Comparison of ENCODE assay signal across 8 cellular contexts in the genomic region with DNA sequence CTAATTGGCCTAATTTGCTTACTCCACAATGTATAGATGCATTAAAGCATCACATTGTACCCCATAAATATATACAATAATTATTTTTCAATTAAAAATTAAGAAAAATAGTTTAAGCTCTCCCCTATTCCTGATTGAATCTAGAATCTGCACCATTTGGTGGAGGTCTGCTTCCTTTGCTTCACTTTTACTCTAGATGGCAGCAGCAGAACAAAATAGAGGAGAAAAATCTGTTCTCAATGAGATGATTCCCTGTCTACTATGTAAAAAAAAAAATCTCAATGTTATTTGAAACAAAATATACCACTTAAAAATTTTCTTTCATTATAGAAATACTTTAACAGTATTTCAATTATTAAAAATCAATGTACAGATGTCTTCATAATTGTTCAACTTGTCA.
DNase-seq lines count a peak whose midpoint lies in the region; ATAC-seq, FAIRE-seq and TF ChIP-seq lines count a peak whose summit lies in the region.

No MANE protein-coding gene starts in this region.

- H3K36me3 ChIP-seq in Caco-2 (ENCODE audit: control insufficient read depth, insufficient read depth, low read length), result no peaks in the 10 kb centered on the region

- BruUV-seq in Caco-2 (replicated peaks; lab: Mats Ljungman, UMichigan), result no TSS peak

- intact Hi-C loops in Caco-2 (cut with micrococcal nuclease; ENCODE audit: unreplicated experiment), result loop anchor here (2.0 to 10.0 kb wide), 5 partner anchors 52 to 899 kb away; a partner anchor contains a TSS

- H3K9me3 ChIP-seq in Caco-2, result no peaks in the 10 kb centered on the region

- H3K4me1 ChIP-seq in Caco-2, result no peaks in the 10 kb centered on the region

- no peak for ATAC-seq in stimulated activated memory B cell treated with anti-CD40 and anti-IgM and Interleukin-4, amounts not matched to agents 10 μg/mL and 1 μg/mL and 100 μg/mL, for 72 hours
- ATAC-seq in esophagus mucosa, result no peak
- no peak for ATAC-seq in HG02938 (IDR thresholded peaks at IDR 0.05; ENCODE audit: unreplicated experiment)
- ATAC-seq in HG03108 (IDR thresholded peaks at IDR 0.05; ENCODE audit: unreplicated experiment), result no peak

- no peaks in the 10 kb centered on the region for H3K4me1 Mint-ChIP-seq in Caco-2 (ENCODE audit: low read depth, unreplicated experiment)
- no peaks in the 10 kb centered on the region for H3K4me1 Mint-ChIP-seq in stimulated activated memory B cell treated with anti-CD40 and anti-IgM and Interleukin-4, amounts not matched to agents 10 μg/mL and 1 μg/mL and 100 μg/mL, for 72 hours

- no peaks in the 10 kb centered on the region for H3K9me3 Mint-ChIP-seq in Caco-2 (ENCODE audit: unreplicated experiment)
- no peaks in the 10 kb centered on the region for H3K9me3 Mint-ChIP-seq in stimulated activated memory B cell treated with anti-CD40 and anti-IgM and Interleukin-4, amounts not matched to agents 10 μg/mL and 1 μg/mL and 100 μg/mL, for 72 hours

- no peak overlapping the region for H3K4me3 Mint-ChIP-seq in Caco-2 (ENCODE audit: unreplicated experiment)
- no peak overlapping the region for H3K4me3 Mint-ChIP-seq in stimulated activated memory B cell treated with anti-CD40 and anti-IgM and Interleukin-4, amounts not matched to agents 10 μg/mL and 1 μg/mL and 100 μg/mL, for 72 hours

- no peak overlapping the region for H3K4me3 ChIP-seq in Caco-2 (ENCODE audit: low read depth, low read length)

- no peaks in the 10 kb centered on the region for H3K27me3 Mint-ChIP-seq in Caco-2 (ENCODE audit: insufficient read depth, unreplicated experiment)
- H3K27me3 Mint-ChIP-seq in stimulated activated memory B cell treated with anti-CD40 and anti-IgM and Interleukin-4, amounts not matched to agents 10 μg/mL and 1 μg/mL and 100 μg/mL, for 72 hours, result peaks cover 29% of the 10 kb centered on the region

- DNase-seq in Caco-2 (peak in 1 of 2 experiments; percentile 11), HT1080 (ENCODE audit: low read depth) (peak; percentile 21), RPMI7951 (ENCODE audit: low read depth) (peak; percentile 34)

- H3K27me3 ChIP-seq in Caco-2 (replicated peaks; ENCODE audit: control insufficient read depth, insufficient read depth, low read length), result no peaks in the 10 kb centered on the region

- peak; percentile 86 for FAIRE-seq in islet of Langerhans (lab: Jason Lieb, UNC)

- CTCF ChIA-PET in Caco-2 (lab: Charles Lee), result no interaction called here

- H3K36me3 Mint-ChIP-seq in Caco-2 (ENCODE audit: insufficient read depth, unreplicated experiment), result no peaks in the 10 kb centered on the region
- H3K36me3 Mint-ChIP-seq in stimulated activated memory B cell treated with anti-CD40 and anti-IgM and Interleukin-4, amounts not matched to agents 10 μg/mL and 1 μg/mL and 100 μg/mL, for 72 hours, result no peaks in the 10 kb centered on the region

- H3K27ac Mint-ChIP-seq in Caco-2 (ENCODE audit: unreplicated experiment), result no peak overlapping the region
- no peak overlapping the region for H3K27ac Mint-ChIP-seq in stimulated activated memory B cell treated with anti-CD40 and anti-IgM and Interleukin-4, amounts not matched to agents 10 μg/mL and 1 μg/mL and 100 μg/mL, for 72 hours

- peak; percentile 46 to 54 for TF ChIP-seq CTCF in Caco-2 (IDR thresholded peaks at IDR 0.05; ENCODE audit: insufficient read depth in 1 of 2, low read depth in 1 of 2, low read length in 1 of 2, severe bottlenecking in 1 of 2, unreplicated experiment in 1 of 2)

- POLR2A ChIA-PET in Caco-2 (lab: Charles Lee), result no interaction called here
